ENCODE assay signal across 2 cellular contexts in the genomic region with DNA sequence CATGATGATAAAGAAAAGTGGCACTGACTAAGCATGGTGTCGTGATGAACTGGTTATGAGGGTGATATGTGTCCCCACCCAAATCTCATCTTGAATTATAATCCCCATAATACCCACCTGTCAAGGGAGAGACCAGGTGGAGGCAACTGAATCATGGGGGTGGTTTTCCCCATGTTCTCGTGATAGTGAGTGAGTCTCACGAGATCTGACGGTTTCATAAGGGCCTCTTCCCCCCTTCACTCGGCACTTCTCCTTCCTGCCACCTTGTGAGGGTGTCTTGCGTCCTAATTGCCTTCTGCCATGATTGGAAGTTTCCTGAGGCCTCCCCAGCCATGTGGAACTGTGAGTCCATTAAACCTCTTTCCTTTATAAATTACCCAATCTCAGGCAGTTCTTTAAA.
TF ChIP-seq lines count a peak whose summit lies in the region.

No MANE protein-coding gene starts in this region.

TF ChIP-seq in HEK293, 187 proteins besides CTCF, POLR2A, EP300 and RAD21:
- TF ChIP-seq, protein P1, sequence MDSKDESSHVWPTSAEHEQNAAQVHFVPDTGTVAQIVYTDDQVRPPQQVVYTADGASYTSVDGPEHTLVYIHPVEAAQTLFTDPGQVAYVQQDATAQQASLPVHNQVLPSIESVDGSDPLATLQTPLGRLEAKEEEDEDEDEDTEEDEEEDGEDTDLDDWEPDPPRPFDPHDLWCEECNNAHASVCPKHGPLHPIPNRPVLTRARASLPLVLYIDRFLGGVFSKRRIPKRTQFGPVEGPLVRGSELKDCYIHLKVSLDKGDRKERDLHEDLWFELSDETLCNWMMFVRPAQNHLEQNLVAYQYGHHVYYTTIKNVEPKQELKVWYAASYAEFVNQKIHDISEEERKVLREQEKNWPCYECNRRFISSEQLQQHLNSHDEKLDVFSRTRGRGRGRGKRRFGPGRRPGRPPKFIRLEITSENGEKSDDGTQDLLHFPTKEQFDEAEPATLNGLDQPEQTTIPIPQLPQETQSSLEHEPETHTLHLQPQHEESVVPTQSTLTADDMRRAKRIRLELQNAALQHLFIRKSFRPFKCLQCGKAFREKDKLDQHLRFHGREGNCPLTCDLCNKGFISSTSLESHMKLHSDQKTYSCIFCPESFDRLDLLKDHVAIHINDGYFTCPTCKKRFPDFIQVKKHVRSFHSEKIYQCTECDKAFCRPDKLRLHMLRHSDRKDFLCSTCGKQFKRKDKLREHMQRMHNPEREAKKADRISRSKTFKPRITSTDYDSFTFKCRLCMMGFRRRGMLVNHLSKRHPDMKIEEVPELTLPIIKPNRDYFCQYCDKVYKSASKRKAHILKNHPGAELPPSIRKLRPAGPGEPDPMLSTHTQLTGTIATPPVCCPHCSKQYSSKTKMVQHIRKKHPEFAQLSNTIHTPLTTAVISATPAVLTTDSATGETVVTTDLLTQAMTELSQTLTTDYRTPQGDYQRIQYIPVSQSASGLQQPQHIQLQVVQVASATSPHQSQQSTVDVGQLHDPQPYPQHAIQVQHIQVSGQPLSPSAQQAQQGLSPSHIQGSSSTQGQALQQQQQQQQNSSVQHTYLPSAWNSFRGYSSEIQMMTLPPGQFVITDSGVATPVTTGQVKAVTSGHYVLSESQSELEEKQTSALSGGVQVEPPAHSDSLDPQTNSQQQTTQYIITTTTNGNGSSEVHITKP (tag by site-specific recombination; IDR thresholded peaks at IDR 0.05), result peak; percentile 33

TF ChIP-seq in K562, 482 proteins besides CTCF, POLR2A, EP300 and RAD21:
- TF ChIP-seq, protein P1 (IDR thresholded peaks at IDR 0.05; ENCODE audit: partially characterized antibody), result peak; percentile 35
- TF ChIP-seq CHD2 (IDR thresholded peaks at IDR 0.05; ENCODE audit: low read depth, low read length) (peak; percentile 87), SPI1 (IDR thresholded peaks at IDR 0.05; ENCODE audit: borderline replicate concordance, low read depth, low read length) (0 out of 2 replicates have a peak, but pooled peaks have one; percentile 16)
